In the genomic region with DNA sequence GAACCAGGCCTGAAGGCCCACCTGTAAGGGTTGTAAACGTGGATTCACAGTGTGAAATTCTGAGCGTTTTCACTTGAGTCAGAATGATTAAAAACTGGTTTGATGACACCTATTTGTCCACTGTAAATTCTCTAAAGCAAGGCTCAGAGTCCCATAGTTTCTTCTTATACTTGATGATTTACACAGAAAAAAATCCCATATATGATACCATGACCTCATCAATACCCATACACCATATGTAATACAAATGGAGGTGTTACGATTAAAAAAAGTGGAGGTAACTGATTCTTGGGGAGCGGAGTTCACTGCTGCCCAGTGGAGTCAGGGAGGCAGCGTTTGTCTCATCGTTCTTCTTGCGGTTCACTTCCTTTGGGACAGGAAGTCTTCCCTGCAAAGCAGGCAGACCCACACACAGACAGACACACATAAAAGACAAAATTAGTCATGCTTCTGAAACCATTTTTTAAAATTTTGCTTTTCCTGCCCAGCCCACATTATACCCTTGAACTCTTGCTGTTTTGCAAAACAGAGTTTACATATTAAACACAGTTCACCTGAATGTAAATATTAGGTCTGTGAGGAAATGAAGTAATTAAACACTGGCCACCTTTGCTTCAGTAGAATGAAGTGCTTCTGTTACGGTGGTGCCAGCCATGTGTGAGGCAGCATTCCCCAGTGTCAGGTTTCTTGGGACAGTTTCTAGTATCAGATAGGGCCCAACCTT, we compare ENCODE assay signal across 1 cellular context.
TF ChIP-seq lines count a peak whose summit lies in the region.

No MANE protein-coding gene starts in this region.

TF ChIP-seq in HepG2, 621 proteins besides CTCF, POLR2A, EP300 and RAD21 (continued from another document and continues in another):
- TF ChIP-seq, protein P1, sequence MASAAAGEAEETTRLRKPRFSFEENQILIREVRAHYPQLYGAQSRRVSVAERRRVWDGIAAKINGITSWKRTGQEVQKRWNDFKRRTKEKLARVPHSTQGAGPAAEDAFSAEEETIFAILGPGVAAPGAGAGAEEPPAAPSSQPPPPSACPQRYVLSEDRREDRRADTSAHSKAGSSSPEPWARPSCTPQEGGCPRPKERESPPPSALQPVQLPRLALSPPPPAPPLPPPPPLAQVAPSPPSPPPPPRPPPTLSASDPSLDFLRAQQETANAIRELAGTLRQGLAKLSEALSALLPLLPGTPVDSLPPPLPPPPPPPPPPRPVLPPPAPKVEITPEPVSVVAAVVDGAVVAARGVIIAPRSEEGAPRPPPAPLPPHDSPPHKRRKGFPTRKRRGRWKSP (CRISPR knock-in tag; IDR thresholded peaks at IDR 0.05): peak; percentile 49; the same call in 1 of the 2 replicates
- TF ChIP-seq, protein P2, sequence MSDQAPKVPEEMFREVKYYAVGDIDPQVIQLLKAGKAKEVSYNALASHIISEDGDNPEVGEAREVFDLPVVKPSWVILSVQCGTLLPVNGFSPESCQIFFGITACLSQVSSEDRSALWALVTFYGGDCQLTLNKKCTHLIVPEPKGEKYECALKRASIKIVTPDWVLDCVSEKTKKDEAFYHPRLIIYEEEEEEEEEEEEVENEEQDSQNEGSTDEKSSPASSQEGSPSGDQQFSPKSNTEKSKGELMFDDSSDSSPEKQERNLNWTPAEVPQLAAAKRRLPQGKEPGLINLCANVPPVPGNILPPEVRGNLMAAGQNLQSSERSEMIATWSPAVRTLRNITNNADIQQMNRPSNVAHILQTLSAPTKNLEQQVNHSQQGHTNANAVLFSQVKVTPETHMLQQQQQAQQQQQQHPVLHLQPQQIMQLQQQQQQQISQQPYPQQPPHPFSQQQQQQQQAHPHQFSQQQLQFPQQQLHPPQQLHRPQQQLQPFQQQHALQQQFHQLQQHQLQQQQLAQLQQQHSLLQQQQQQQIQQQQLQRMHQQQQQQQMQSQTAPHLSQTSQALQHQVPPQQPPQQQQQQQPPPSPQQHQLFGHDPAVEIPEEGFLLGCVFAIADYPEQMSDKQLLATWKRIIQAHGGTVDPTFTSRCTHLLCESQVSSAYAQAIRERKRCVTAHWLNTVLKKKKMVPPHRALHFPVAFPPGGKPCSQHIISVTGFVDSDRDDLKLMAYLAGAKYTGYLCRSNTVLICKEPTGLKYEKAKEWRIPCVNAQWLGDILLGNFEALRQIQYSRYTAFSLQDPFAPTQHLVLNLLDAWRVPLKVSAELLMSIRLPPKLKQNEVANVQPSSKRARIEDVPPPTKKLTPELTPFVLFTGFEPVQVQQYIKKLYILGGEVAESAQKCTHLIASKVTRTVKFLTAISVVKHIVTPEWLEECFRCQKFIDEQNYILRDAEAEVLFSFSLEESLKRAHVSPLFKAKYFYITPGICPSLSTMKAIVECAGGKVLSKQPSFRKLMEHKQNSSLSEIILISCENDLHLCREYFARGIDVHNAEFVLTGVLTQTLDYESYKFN (CRISPR knock-in tag; conservative IDR thresholded peaks at IDR 0.05): peak; percentile 92
- TF ChIP-seq PCBP2 (optimal IDR thresholded peaks at IDR 0.05; ENCODE audit: low read depth, low read length, poor library complexity, severe bottlenecking) (no peak), RORA (CRISPR knock-in tag; IDR thresholded peaks at IDR 0.05) (no peak), MIXL1 (CRISPR knock-in tag; IDR thresholded peaks at IDR 0.05) (peak; percentile 95), HOXA5 (CRISPR knock-in tag; IDR thresholded peaks at IDR 0.05) (peak; percentile 56; the same call in 1 of the 2 replicates), TBX3 (IDR thresholded peaks at IDR 0.05; ENCODE audit: borderline replicate concordance) (peak; percentile 84), HNRNPUL1 (IDR thresholded peaks at IDR 0.05; ENCODE audit: low read depth, low read length) (no peak), DPF2 (CRISPR knock-in tag; IDR thresholded peaks at IDR 0.05; ENCODE audit: borderline replicate concordance, low read depth) (peak; percentile 74; the same call in 1 of the 2 replicates), NR2F1 (CRISPR knock-in tag; IDR thresholded peaks at IDR 0.05) (peak in 1 of 2 experiments; percentile 63; a peak in 1 of 4 replicates), HNF4G (IDR thresholded peaks at IDR 0.05; ENCODE audit: borderline replicate concordance, low read depth, low read length) (no peak), HNF4G (CRISPR knock-in tag; IDR thresholded peaks at IDR 0.05; ENCODE audit: borderline replicate concordance, low read depth) (peak; percentile 23; the same call in 1 of the 2 replicates), ELF3 (CRISPR knock-in tag; IDR thresholded peaks at IDR 0.05) (peak; percentile 83; the same call in 1 of the 2 replicates), ATF7 (IDR thresholded peaks at IDR 0.05) (peak; percentile 55), ATF7 (CRISPR knock-in tag; IDR thresholded peaks at IDR 0.05) (no peak), HDAC2 (CRISPR knock-in tag; IDR thresholded peaks at IDR 0.05) (peak; percentile 53; the same call in 1 of the 2 replicates), HIVEP1 (CRISPR knock-in tag; IDR thresholded peaks at IDR 0.05) (no peak), PITX1 (CRISPR knock-in tag; IDR thresholded peaks at IDR 0.05) (0 out of 2 replicates have a peak, but pooled peaks have one; percentile 28), RARA (CRISPR knock-in tag; IDR thresholded peaks at IDR 0.05) (peak; percentile 94), FOXP1 (IDR thresholded peaks at IDR 0.05) (no peak), FOXP1 (CRISPR knock-in tag; IDR thresholded peaks at IDR 0.05) (peak; percentile 87), GABPB1 (CRISPR knock-in tag; IDR thresholded peaks at IDR 0.05) (peak; percentile 47; the same call in 1 of the 2 replicates), TBL1XR1 (IDR thresholded peaks at IDR 0.05; ENCODE audit: borderline replicate concordance, low read length, partially characterized antibody) (peak; percentile 68), ZBTB3 (CRISPR knock-in tag; IDR thresholded peaks at IDR 0.05; ENCODE audit: borderline replicate concordance, low read depth) (0 out of 2 replicates have a peak, but pooled peaks have one; percentile 35), RXRB (CRISPR knock-in tag; IDR thresholded peaks at IDR 0.05; ENCODE audit: borderline replicate concordance) (peak; percentile 80), NFIC (IDR thresholded peaks at IDR 0.05; ENCODE audit: low read length) (peak; percentile 86), ZNF205 (CRISPR knock-in tag; IDR thresholded peaks at IDR 0.05) (no peak), ZFX (CRISPR knock-in tag; IDR thresholded peaks at IDR 0.05; ENCODE audit: low read depth) (peak; percentile 29; the same call in 1 of the 2 replicates)
- TF ChIP-seq, protein P3, sequence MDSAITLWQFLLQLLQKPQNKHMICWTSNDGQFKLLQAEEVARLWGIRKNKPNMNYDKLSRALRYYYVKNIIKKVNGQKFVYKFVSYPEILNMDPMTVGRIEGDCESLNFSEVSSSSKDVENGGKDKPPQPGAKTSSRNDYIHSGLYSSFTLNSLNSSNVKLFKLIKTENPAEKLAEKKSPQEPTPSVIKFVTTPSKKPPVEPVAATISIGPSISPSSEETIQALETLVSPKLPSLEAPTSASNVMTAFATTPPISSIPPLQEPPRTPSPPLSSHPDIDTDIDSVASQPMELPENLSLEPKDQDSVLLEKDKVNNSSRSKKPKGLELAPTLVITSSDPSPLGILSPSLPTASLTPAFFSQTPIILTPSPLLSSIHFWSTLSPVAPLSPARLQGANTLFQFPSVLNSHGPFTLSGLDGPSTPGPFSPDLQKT (CRISPR knock-in tag; IDR thresholded peaks at IDR 0.05; ENCODE audit: borderline replicate concordance): no peak
- TF ChIP-seq, protein P4, sequence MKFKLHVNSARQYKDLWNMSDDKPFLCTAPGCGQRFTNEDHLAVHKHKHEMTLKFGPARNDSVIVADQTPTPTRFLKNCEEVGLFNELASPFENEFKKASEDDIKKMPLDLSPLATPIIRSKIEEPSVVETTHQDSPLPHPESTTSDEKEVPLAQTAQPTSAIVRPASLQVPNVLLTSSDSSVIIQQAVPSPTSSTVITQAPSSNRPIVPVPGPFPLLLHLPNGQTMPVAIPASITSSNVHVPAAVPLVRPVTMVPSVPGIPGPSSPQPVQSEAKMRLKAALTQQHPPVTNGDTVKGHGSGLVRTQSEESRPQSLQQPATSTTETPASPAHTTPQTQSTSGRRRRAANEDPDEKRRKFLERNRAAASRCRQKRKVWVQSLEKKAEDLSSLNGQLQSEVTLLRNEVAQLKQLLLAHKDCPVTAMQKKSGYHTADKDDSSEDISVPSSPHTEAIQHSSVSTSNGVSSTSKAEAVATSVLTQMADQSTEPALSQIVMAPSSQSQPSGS (CRISPR knock-in tag; IDR thresholded peaks at IDR 0.05): peak; percentile 64; the same call in 1 of the 2 replicates
- TF ChIP-seq, protein P5, sequence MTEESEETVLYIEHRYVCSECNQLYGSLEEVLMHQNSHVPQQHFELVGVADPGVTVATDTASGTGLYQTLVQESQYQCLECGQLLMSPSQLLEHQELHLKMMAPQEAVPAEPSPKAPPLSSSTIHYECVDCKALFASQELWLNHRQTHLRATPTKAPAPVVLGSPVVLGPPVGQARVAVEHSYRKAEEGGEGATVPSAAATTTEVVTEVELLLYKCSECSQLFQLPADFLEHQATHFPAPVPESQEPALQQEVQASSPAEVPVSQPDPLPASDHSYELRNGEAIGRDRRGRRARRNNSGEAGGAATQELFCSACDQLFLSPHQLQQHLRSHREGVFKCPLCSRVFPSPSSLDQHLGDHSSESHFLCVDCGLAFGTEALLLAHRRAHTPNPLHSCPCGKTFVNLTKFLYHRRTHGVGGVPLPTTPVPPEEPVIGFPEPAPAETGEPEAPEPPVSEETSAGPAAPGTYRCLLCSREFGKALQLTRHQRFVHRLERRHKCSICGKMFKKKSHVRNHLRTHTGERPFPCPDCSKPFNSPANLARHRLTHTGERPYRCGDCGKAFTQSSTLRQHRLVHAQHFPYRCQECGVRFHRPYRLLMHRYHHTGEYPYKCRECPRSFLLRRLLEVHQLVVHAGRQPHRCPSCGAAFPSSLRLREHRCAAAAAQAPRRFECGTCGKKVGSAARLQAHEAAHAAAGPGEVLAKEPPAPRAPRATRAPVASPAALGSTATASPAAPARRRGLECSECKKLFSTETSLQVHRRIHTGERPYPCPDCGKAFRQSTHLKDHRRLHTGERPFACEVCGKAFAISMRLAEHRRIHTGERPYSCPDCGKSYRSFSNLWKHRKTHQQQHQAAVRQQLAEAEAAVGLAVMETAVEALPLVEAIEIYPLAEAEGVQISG (CRISPR knock-in tag; IDR thresholded peaks at IDR 0.05): peak; percentile 19; the same call in 1 of the 2 replicates
- TF ChIP-seq, protein P6, sequence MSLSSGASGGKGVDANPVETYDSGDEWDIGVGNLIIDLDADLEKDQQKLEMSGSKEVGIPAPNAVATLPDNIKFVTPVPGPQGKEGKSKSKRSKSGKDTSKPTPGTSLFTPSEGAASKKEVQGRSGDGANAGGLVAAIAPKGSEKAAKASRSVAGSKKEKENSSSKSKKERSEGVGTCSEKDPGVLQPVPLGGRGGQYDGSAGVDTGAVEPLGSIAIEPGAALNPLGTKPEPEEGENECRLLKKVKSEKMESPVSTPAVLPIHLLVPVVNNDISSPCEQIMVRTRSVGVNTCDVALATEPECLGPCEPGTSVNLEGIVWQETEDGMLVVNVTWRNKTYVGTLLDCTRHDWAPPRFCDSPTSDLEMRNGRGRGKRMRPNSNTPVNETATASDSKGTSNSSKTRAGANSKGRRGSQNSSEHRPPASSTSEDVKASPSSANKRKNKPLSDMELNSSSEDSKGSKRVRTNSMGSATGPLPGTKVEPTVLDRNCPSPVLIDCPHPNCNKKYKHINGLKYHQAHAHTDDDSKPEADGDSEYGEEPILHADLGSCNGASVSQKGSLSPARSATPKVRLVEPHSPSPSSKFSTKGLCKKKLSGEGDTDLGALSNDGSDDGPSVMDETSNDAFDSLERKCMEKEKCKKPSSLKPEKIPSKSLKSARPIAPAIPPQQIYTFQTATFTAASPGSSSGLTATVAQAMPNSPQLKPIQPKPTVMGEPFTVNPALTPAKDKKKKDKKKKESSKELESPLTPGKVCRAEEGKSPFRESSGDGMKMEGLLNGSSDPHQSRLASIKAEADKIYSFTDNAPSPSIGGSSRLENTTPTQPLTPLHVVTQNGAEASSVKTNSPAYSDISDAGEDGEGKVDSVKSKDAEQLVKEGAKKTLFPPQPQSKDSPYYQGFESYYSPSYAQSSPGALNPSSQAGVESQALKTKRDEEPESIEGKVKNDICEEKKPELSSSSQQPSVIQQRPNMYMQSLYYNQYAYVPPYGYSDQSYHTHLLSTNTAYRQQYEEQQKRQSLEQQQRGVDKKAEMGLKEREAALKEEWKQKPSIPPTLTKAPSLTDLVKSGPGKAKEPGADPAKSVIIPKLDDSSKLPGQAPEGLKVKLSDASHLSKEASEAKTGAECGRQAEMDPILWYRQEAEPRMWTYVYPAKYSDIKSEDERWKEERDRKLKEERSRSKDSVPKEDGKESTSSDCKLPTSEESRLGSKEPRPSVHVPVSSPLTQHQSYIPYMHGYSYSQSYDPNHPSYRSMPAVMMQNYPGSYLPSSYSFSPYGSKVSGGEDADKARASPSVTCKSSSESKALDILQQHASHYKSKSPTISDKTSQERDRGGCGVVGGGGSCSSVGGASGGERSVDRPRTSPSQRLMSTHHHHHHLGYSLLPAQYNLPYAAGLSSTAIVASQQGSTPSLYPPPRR (CRISPR knock-in tag; IDR thresholded peaks at IDR 0.05; ENCODE audit: borderline replicate concordance): peak; percentile 92
- TF ChIP-seq, protein P7, sequence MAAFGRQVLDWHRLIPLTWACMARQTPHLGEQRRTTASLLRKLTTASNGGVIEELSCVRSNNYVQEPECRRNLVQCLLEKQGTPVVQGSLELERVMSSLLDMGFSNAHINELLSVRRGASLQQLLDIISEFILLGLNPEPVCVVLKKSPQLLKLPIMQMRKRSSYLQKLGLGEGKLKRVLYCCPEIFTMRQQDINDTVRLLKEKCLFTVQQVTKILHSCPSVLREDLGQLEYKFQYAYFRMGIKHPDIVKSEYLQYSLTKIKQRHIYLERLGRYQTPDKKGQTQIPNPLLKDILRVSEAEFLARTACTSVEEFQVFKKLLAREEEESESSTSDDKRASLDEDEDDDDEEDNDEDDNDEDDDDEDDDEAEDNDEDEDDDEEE (CRISPR knock-in tag; IDR thresholded peaks at IDR 0.05): no peak
- TF ChIP-seq, protein P8, sequence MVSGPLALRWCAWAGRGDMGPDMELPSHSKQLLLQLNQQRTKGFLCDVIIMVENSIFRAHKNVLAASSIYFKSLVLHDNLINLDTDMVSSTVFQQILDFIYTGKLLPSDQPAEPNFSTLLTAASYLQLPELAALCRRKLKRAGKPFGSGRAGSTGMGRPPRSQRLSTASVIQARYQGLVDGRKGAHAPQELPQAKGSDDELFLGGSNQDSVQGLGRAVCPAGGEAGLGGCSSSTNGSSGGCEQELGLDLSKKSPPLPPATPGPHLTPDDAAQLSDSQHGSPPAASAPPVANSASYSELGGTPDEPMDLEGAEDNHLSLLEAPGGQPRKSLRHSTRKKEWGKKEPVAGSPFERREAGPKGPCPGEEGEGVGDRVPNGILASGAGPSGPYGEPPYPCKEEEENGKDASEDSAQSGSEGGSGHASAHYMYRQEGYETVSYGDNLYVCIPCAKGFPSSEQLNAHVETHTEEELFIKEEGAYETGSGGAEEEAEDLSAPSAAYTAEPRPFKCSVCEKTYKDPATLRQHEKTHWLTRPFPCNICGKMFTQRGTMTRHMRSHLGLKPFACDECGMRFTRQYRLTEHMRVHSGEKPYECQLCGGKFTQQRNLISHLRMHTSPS (CRISPR knock-in tag; IDR thresholded peaks at IDR 0.05; ENCODE audit: low read depth): peak; percentile 49; the same call in 1 of the 2 replicates
